In the genomic region with DNA sequence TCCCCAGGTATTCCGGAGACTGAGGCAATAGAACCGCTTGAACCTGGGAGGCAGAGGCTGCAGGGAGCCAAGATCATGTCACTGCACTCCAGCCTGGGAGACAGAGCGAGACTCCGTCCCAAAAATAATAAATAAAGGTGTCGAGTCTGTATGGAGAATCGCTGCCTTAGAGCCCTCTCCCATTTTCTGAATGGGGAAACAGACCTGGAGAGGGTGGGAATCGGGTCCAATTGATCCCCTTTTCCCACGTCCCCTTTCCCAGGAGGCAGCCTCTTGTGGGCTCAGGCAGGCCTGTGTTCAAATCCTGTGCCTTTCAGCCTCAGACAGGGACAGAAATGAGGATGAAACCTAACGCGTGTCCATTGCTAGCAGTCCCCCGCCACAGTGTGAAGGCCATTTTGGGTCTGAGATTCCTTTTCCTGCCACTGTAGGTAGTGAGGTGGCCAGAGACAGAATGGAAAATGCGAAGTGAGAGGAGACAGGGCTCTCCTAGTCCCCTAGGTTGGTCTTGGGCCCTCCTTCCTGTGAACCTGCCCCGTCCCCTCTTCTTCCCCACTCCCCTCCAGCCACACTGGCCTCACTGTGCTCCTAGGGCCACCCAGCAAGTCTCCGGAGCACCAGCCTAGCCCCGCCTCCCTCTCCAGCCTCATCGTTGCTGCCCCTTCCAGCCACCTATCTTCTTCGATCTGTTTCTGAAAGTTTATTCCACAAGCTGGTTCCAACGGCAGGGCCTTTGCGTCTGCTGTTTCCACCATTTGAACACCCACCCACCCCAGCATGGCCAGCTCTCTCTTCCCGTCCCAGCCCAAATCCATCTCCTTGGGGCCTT, we compare ENCODE assay signal across 11 cellular contexts. TPM values are rescaled to one million over a fixed set of nuclear protein-coding genes. Genes with fewer than 3 reads are reported as not detected.
A peak's percentile ranks its signal among the peaks of the same experiment; 100 is the strongest.
DNase-seq lines count a peak whose midpoint lies in the region; ATAC-seq and TF ChIP-seq lines count a peak whose summit lies in the region.
"Had no signal": no experiment of that assay in that cellular context is flagged by ENCODE, and none has a peak within 500 bp of the region (broad histone marks: within the 10 kb centered on the region; RNA-seq: fewer than 3 reads in every experiment).

No MANE protein-coding gene starts in this region.

- CTCF ChIA-PET in activated naive CD4-positive, alpha-beta T cell treated with anti-CD3 and anti-CD28 coated beads, Interleukin-2, amount 10 ng/mL, durations not matched to agents 7 days and 5 days (lab: Charles Lee) = interaction anchor here (1.2 kb wide), 1 partner anchor 9 kb away, joined by 3 read pairs; no protein-coding TSS in a partner anchor

- TF ChIP-seq CTCF in lower lobe of right lung (IDR thresholded peaks at IDR 0.05) (no peak), thoracic aorta (IDR thresholded peaks at IDR 0.05) (no peak)

- H3K27me3 ChIP-seq in lower lobe of right lung (ENCODE audit: low read depth) = no peaks in the 10 kb centered on the region
- H3K27me3 ChIP-seq in thoracic aorta (replicated peaks; ENCODE audit: insufficient read depth) = no peaks in the 10 kb centered on the region
- H3K27me3 ChIP-seq: SJCRH30 had no signal

- no peak for DNase-seq in activated naive CD4-positive, alpha-beta T cell treated with anti-CD3 and anti-CD28 coated beads, Interleukin-2, amount 10 ng/mL, durations not matched to agents 7 days and 5 days
- no peak for DNase-seq in activated naive CD4-positive, alpha-beta T cell treated with Interleukin-2 at 50 U/mL for 16 hours
- DNase-seq in lower lobe of right lung (no peak), thoracic aorta (ENCODE audit: low spot score) (no peak), HuH-7 (ENCODE audit: low spot score) (no peak), NCI-H2081 treated with DMSO at 0.1 percent for 48 hours (lab: John Stamatoyannopoulos, UW) (no peak), NCI-H748 treated with DMSO at 0.1 percent for 48 hours (lab: John Stamatoyannopoulos, UW) (no peak)

- H3K36me3 ChIP-seq in lower lobe of right lung = peaks cover 30% of the 10 kb centered on the region
- peaks cover 19% of the 10 kb centered on the region for H3K36me3 ChIP-seq in thoracic aorta

- intact Hi-C loops in lower lobe of right lung (cut with DNase I) = no loop called here

- peaks cover 42% of the 10 kb centered on the region for H3K4me1 Mint-ChIP-seq in activated naive CD4-positive, alpha-beta T cell treated with anti-CD3 and anti-CD28 coated beads, Interleukin-2, amount 10 ng/mL, durations not matched to agents 7 days and 5 days
- H3K4me1 Mint-ChIP-seq in activated T-helper 17 cell treated with anti-CD3 and anti-CD28 coated beads, Interleukin-2, amount 50 U/mL, for 72 hours = peaks cover 19% of the 10 kb centered on the region

- H3K27me3 Mint-ChIP-seq in activated naive CD4-positive, alpha-beta T cell treated with anti-CD3 and anti-CD28 coated beads, Interleukin-2, amount 10 ng/mL, durations not matched to agents 7 days and 5 days = peaks cover 4% of the 10 kb centered on the region
- H3K27me3 Mint-ChIP-seq in activated T-helper 17 cell treated with anti-CD3 and anti-CD28 coated beads, Interleukin-2, amount 50 U/mL, for 72 hours = no peaks in the 10 kb centered on the region
- H3K27me3 Mint-ChIP-seq: natural killer cell treated with Interleukin-12 subunit alpha and Interleukin-12 subunit beta and Interleukin-15 and Interleukin-18, amount 100 ng/mL, for 72 hours had no signal

- no peak for ATAC-seq in activated T-helper 17 cell treated with anti-CD3 and anti-CD28 coated beads, Interleukin-2, amount 50 U/mL, for 72 hours (replicated peaks)
- ATAC-seq in lower lobe of right lung (no peak), thoracic aorta (ENCODE audit: insufficient number of reproducible peaks, low FRiP score, low read depth) (no peak)
- ATAC-seq: natural killer cell treated with Interleukin-12 subunit alpha and Interleukin-12 subunit beta and Interleukin-15 and Interleukin-18, amount 100 ng/mL, for 72 hours had no signal

- H3K9me3 ChIP-seq in lower lobe of right lung (no peaks in the 10 kb centered on the region), thoracic aorta (no peaks in the 10 kb centered on the region)
- H3K9me3 ChIP-seq: SJCRH30 had no signal

- peaks cover 16% of the 10 kb centered on the region for H3K36me3 Mint-ChIP-seq in activated naive CD4-positive, alpha-beta T cell treated with anti-CD3 and anti-CD28 coated beads, Interleukin-2, amount 10 ng/mL, durations not matched to agents 7 days and 5 days
- H3K36me3 Mint-ChIP-seq in activated T-helper 17 cell treated with anti-CD3 and anti-CD28 coated beads, Interleukin-2, amount 50 U/mL, for 72 hours (ENCODE audit: low read depth) = peaks cover 30% of the 10 kb centered on the region

- H3K27ac ChIP-seq in lower lobe of right lung (peak overlapping the region; percentile 41), thoracic aorta (peak overlapping the region; percentile 88 to 91)
- H3K27ac ChIP-seq: SJCRH30 had no signal

- peak overlapping the region; percentile 100 for H3K27ac Mint-ChIP-seq in activated naive CD4-positive, alpha-beta T cell treated with anti-CD3 and anti-CD28 coated beads, Interleukin-2, amount 10 ng/mL, durations not matched to agents 7 days and 5 days
- peak overlapping the region; percentile 43 for H3K27ac Mint-ChIP-seq in activated T-helper 17 cell treated with anti-CD3 and anti-CD28 coated beads, Interleukin-2, amount 50 U/mL, for 72 hours

- H3K4me1 ChIP-seq in lower lobe of right lung (peaks cover 45% of the 10 kb centered on the region), thoracic aorta (ENCODE audit: control insufficient read depth in 1 of 2, low read depth in 2 of 2) (peaks cover 44 to 60% of the 10 kb centered on the region in 2 donors)

- no peaks in the 10 kb centered on the region for H3K9me3 Mint-ChIP-seq in activated naive CD4-positive, alpha-beta T cell treated with anti-CD3 and anti-CD28 coated beads, Interleukin-2, amount 10 ng/mL, durations not matched to agents 7 days and 5 days
- no peaks in the 10 kb centered on the region for H3K9me3 Mint-ChIP-seq in activated T-helper 17 cell treated with anti-CD3 and anti-CD28 coated beads, Interleukin-2, amount 50 U/mL, for 72 hours
- H3K9me3 Mint-ChIP-seq: natural killer cell treated with Interleukin-12 subunit alpha and Interleukin-12 subunit beta and Interleukin-15 and Interleukin-18, amount 100 ng/mL, for 72 hours had no signal

- H3K4me3 Mint-ChIP-seq in activated naive CD4-positive, alpha-beta T cell treated with anti-CD3 and anti-CD28 coated beads, Interleukin-2, amount 10 ng/mL, durations not matched to agents 7 days and 5 days = no peak overlapping the region
- H3K4me3 Mint-ChIP-seq in activated T-helper 17 cell treated with anti-CD3 and anti-CD28 coated beads, Interleukin-2, amount 50 U/mL, for 72 hours = no peak overlapping the region
- H3K4me3 Mint-ChIP-seq: natural killer cell treated with Interleukin-12 subunit alpha and Interleukin-12 subunit beta and Interleukin-15 and Interleukin-18, amount 100 ng/mL, for 72 hours had no signal

- H3K4me3 ChIP-seq in lower lobe of right lung (no peak overlapping the region), thoracic aorta (no peak overlapping the region)
- H3K4me3 ChIP-seq: SJCRH30 had no signal

RNA-seq across cellular contexts. Expression of a gene that starts 2.7 kb away (rescaled TPM):
- total RNA-seq in activated T-helper 17 cell treated with anti-CD3 and anti-CD28 coated beads, Interleukin-2, amount 50 U/mL, for 72 hours = 10 to 100 TPM; 70.0 to 72.4 TPM
- total RNA-seq in lower lobe of right lung (75.0 TPM), thoracic aorta (10 to 100 TPM; 38.2 to 38.7 TPM)

RNA-seq across cellular contexts. Expression of a gene that starts 23.0 kb away (rescaled TPM):
- total RNA-seq in activated T-helper 17 cell treated with anti-CD3 and anti-CD28 coated beads, Interleukin-2, amount 50 U/mL, for 72 hours = 1 to 10 TPM in 1 of 2 donors, under 1 TPM in 1; 0.45 to 1.1 TPM
- 1.0 TPM for total RNA-seq in lower lobe of right lung
- not detected for total RNA-seq in thoracic aorta
- total RNA-seq: H4 had no signal

RNA-seq across cellular contexts. Expression of a gene that starts 31.8 kb away (rescaled TPM):
- total RNA-seq in activated T-helper 17 cell treated with anti-CD3 and anti-CD28 coated beads, Interleukin-2, amount 50 U/mL, for 72 hours = 10 to 100 TPM; 55.5 to 86.1 TPM
- 219 TPM for total RNA-seq in lower lobe of right lung
- total RNA-seq in thoracic aorta = 100 to 1,000 TPM; 209 to 606 TPM
